In the genomic region with DNA sequence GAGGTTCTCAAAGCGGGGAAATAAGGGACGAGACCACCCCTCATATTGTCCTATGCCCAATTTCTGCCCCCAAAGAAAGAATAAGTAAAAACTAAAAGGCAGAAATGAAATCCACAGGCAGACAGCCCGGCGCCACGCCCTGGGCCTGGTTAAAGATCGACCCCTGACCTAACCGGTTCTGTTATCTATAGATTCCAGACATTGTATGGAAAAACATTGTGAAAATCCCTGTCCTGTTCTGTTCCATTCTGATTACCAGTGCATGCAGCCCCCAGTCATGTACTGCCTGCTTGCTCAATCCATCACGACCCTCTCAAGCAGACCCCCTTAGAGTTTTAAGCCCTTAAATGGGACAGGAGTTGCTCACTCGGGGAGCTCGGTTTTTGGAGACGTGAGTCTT, we compare ENCODE assay signal across 4 cellular contexts. TPM values are rescaled to one million over a fixed set of nuclear protein-coding genes. Genes with fewer than 3 reads are reported as not detected.
"Had no signal": no experiment of that assay in that cellular context is flagged by ENCODE, and none has a peak within 500 bp of the region (broad histone marks: within the 10 kb centered on the region; RNA-seq: fewer than 3 reads in every experiment).

No MANE protein-coding gene starts in this region.

RNA-seq across cellular contexts. Expression of gene CRYGD, which starts 6.9 kb away (rescaled TPM):
- total RNA-seq: LHCN-M2, M059J, MCF 10A, NCI-H460 had no signal

RNA-seq across cellular contexts. Expression of gene CRYGC, which starts 12.2 kb away (rescaled TPM):
- total RNA-seq: LHCN-M2, M059J, MCF 10A, NCI-H460 had no signal

RNA-seq across cellular contexts. Expression of gene CRYGB, which starts 28.6 kb away (rescaled TPM):
- total RNA-seq: LHCN-M2, M059J, MCF 10A, NCI-H460 had no signal

RNA-seq across cellular contexts. Expression of gene CRYGA, which starts 46.0 kb away (rescaled TPM):
- total RNA-seq: LHCN-M2, M059J, MCF 10A, NCI-H460 had no signal
